In genomic region chr13:45340422-45341033, GRCh38 we compare ENCODE assay signal across 8 cellular contexts. TPM values are rescaled to one million over a fixed set of nuclear protein-coding genes. Genes with fewer than 3 reads are reported as not detected.
DNase-seq lines count a peak whose midpoint lies in the region; ATAC-seq, FAIRE-seq and TF ChIP-seq lines count a peak whose summit lies in the region.

No MANE protein-coding gene starts in this region.

- peaks cover 64% of the 10 kb centered on the region for H3K36me3 Mint-ChIP-seq in activated naive CD4-positive, alpha-beta T cell treated with anti-CD3 and anti-CD28 coated beads, Interleukin-2, amount 10 ng/mL, durations not matched to agents 7 days and 5 days

- H3K27me3 ChIP-seq in SJSA1 (replicated peaks) (no peaks in the 10 kb centered on the region), neutrophil (no peaks in the 10 kb centered on the region), subcutaneous abdominal adipose tissue (ENCODE audit: control insufficient read depth in 5 of 5, insufficient read depth in 4 of 5, low read length in 5 of 5) (no peaks in the 10 kb centered on the region)

- H3K9me3 ChIP-seq in KOPT-K1 (ENCODE audit: insufficient read depth, low read length, poor library complexity, severe bottlenecking) (no peaks in the 10 kb centered on the region), SJSA1 (replicated peaks) (no peaks in the 10 kb centered on the region), neutrophil (no peaks in the 10 kb centered on the region), subcutaneous abdominal adipose tissue (ENCODE audit: control insufficient read depth in 5 of 5, low read length in 5 of 5) (no peaks in the 10 kb centered on the region)

- ATAC-seq in GM21737 (IDR thresholded peaks at IDR 0.05; ENCODE audit: unreplicated experiment), result peak; percentile 33

- CTCF ChIA-PET in activated naive CD4-positive, alpha-beta T cell treated with anti-CD3 and anti-CD28 coated beads, Interleukin-2, amount 10 ng/mL, durations not matched to agents 7 days and 5 days (lab: Charles Lee), result interaction anchor here (2.3 to 3.6 kb wide), 2 partner anchors 27 to 30 kb away, joined by 6 to 19 read pairs; no protein-coding TSS in a partner anchor

- H3K9ac ChIP-seq in subcutaneous abdominal adipose tissue (ENCODE audit: low read length in 5 of 5), result peak overlapping the region; percentile 89 to 100 (median 98)

- H3K4me3 ChIP-seq in SJSA1, result peak overlapping the region; percentile 87
- peak overlapping the region; percentile 77 to 92 for H3K4me3 ChIP-seq in neutrophil (ENCODE audit: low read depth in 1 of 2, low read length in 1 of 2)
- H3K4me3 ChIP-seq in subcutaneous abdominal adipose tissue (ENCODE audit: low read depth in 1 of 5, low read length in 5 of 5), result peak overlapping the region; percentile 88 to 94 (median 90)

- peak overlapping the region; percentile 99 for H3K4me3 Mint-ChIP-seq in activated naive CD4-positive, alpha-beta T cell treated with anti-CD3 and anti-CD28 coated beads, Interleukin-2, amount 10 ng/mL, durations not matched to agents 7 days and 5 days

- H3K27ac Mint-ChIP-seq in activated naive CD4-positive, alpha-beta T cell treated with anti-CD3 and anti-CD28 coated beads, Interleukin-2, amount 10 ng/mL, durations not matched to agents 7 days and 5 days, result peak overlapping the region; percentile 100

- H3K27ac ChIP-seq in KOPT-K1 (ENCODE audit: low read depth, low read length, poor library complexity, severe bottlenecking) (peak overlapping the region; percentile 96), SJSA1 (peak overlapping the region; percentile 96), neutrophil (peak overlapping the region; percentile 97), subcutaneous abdominal adipose tissue (ENCODE audit: low read depth, low read length) (peak overlapping the region; percentile 100)

- H3K4me1 ChIP-seq in SJSA1 (replicated peaks) (peaks cover 28% of the 10 kb centered on the region), neutrophil (ENCODE audit: control insufficient read depth in 1 of 2, insufficient read depth in 1 of 2, low read depth in 1 of 2, low read length in 1 of 2) (peaks cover 59 to 62% of the 10 kb centered on the region in 2 experiments), subcutaneous abdominal adipose tissue (ENCODE audit: control insufficient read depth in 5 of 5, insufficient read depth in 5 of 5, low read length in 5 of 5) (peaks cover 4 to 60% (median 48%) of the 10 kb centered on the region in 5 donors)

- peak; percentile 78 for TF ChIP-seq CTCF in neutrophil (IDR thresholded peaks at IDR 0.05)

- peaks cover 4% of the 10 kb centered on the region for H3K27me3 Mint-ChIP-seq in activated naive CD4-positive, alpha-beta T cell treated with anti-CD3 and anti-CD28 coated beads, Interleukin-2, amount 10 ng/mL, durations not matched to agents 7 days and 5 days

- no peaks in the 10 kb centered on the region for H3K9me3 Mint-ChIP-seq in activated naive CD4-positive, alpha-beta T cell treated with anti-CD3 and anti-CD28 coated beads, Interleukin-2, amount 10 ng/mL, durations not matched to agents 7 days and 5 days

- H3K36me3 ChIP-seq in KOPT-K1 (ENCODE audit: insufficient read depth, low read length) (peaks cover 55% of the 10 kb centered on the region), SJSA1 (peaks cover 67% of the 10 kb centered on the region), neutrophil (peaks cover 61% of the 10 kb centered on the region), subcutaneous abdominal adipose tissue (ENCODE audit: control insufficient read depth in 5 of 5, insufficient read depth in 5 of 5, low read length in 5 of 5) (peaks cover 36 to 51% (median 48%) of the 10 kb centered on the region in 5 donors)

- DNase-seq in Daoy (ENCODE audit: low read depth) (peak; percentile 82), SJSA1 (ENCODE audit: low read depth in 1 of 2, low spot score in 2 of 2) (peak; percentile 87 to 89), frontal cortex (ENCODE audit: low spot score in 2 of 2) (peak; percentile 68 to 72)
- DNase-seq in activated naive CD4-positive, alpha-beta T cell treated with anti-CD3 and anti-CD28 coated beads, Interleukin-2, amount 10 ng/mL, durations not matched to agents 7 days and 5 days, result peak; percentile 87

- FAIRE-seq in frontal cortex (lab: Jason Lieb, UNC), result no peak

- H3K4me1 Mint-ChIP-seq in activated naive CD4-positive, alpha-beta T cell treated with anti-CD3 and anti-CD28 coated beads, Interleukin-2, amount 10 ng/mL, durations not matched to agents 7 days and 5 days, result peaks cover 69% of the 10 kb centered on the region

RNA-seq across cellular contexts. Expression of gene TPT1, which starts 0.5 kb away (rescaled TPM):
- 1,431 and 1,984 TPM in 2 replicates for total RNA-seq in Daoy (2014; rRNA removed; shearing (Covaris generic))
- total RNA-seq in SJSA1 (2014; rRNA removed; shearing (Covaris generic)), result 1,541 and 1,642 TPM in 2 replicates
- total RNA-seq in frontal cortex, result 2,752 TPM

Comparison
In these comparisons a context has a peak if more than half of its experiments do, and no peak if none do; other contexts are left out.
1. Peak in every context shown above with its lines: DNase-seq, ATAC-seq, H3K4me3 ChIP-seq and H3K27ac ChIP-seq.